Comparison of ENCODE assay signal across 16 cellular contexts in the genomic region with DNA sequence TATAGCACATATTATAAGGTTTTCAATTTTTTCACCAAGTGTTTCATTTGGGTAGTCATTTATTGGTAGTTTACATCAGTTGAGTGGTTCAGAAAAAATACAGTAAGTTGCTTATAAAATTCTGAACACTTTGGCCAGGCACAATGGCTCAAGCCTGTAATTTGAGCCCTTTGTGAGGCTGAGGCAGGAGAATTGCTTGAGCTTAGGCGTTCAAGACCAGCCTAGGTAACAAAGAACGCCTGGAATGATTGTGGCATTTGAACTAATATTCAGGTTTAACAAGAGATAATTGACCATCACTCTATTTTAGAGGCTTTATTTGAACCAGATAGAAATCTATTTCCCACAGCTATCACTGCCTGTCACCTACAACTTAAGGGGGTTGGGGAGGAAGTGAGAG. TPM values are rescaled to one million over a fixed set of nuclear protein-coding genes. Genes with fewer than 3 reads are reported as not detected.
DNase-seq lines count a peak whose midpoint lies in the region; ATAC-seq, FAIRE-seq and TF ChIP-seq lines count a peak whose summit lies in the region.
"Had no signal": no experiment of that assay in that cellular context is flagged by ENCODE, and none has a peak within 500 bp of the region (broad histone marks: within the 10 kb centered on the region; RNA-seq: fewer than 3 reads in every experiment).

No MANE protein-coding gene starts in this region.

- H3K79me2 ChIP-seq in astrocyte (ENCODE audit: insufficient read depth, low read length) (peaks cover 100% of the 10 kb centered on the region), neural progenitor cell (ENCODE audit: low read depth) (peaks cover 100% of the 10 kb centered on the region)

- no peaks in the 10 kb centered on the region for H3K27me3 Mint-ChIP-seq in activated CD4-positive, alpha-beta T cell treated with anti-CD3 and anti-CD28 coated beads, Interleukin-2, amount 10 ng/mL, durations not matched to agents 7 days and 5 days
- H3K27me3 Mint-ChIP-seq in astrocyte (ENCODE audit: low read depth, unreplicated experiment), result no peaks in the 10 kb centered on the region
- no peaks in the 10 kb centered on the region for H3K27me3 Mint-ChIP-seq in neural progenitor cell (ENCODE audit: insufficient read depth, low read depth)

- H4K20me1 ChIP-seq in astrocyte (ENCODE audit: insufficient read depth, low read length) (peaks cover 91% of the 10 kb centered on the region), neural progenitor cell (ENCODE audit: low read depth) (peaks cover 96% of the 10 kb centered on the region)

- no peak overlapping the region for H3K4me3 Mint-ChIP-seq in activated CD4-positive, alpha-beta T cell treated with anti-CD3 and anti-CD28 coated beads, Interleukin-2, amount 10 ng/mL, durations not matched to agents 7 days and 5 days
- H3K4me3 Mint-ChIP-seq in astrocyte (ENCODE audit: unreplicated experiment) (peak overlapping the region; percentile 40), neural progenitor cell (no peak overlapping the region)

- DNase-seq in activated CD4-positive, alpha-beta T cell treated with anti-CD3 and anti-CD28 coated beads, Interleukin-2, amount 10 ng/mL, durations not matched to agents 7 days and 5 days, result no peak
- no peak for DNase-seq in activated CD4-positive, alpha-beta T cell treated with anti-CD3 and anti-CD28 coated beads, Interleukin-2, amount 50 U/mL, for 48 hours
- DNase-seq in HAP-1 (ENCODE audit: low spot score in 2 of 2), result peak; percentile 24 to 28
- no peak for DNase-seq in astrocyte (ENCODE audit: low read depth)
- peak; percentile 33 for DNase-seq in neural progenitor cell (ENCODE audit: low spot score)
- DNase-seq in activated effector memory CD4-positive, alpha-beta T cell treated with Interleukin-2 at 50 U/mL for 16 hours, result no peak
- no peak for DNase-seq in Ammon's horn (ENCODE audit: low spot score)
- DNase-seq: activated CD8-positive, alpha-beta memory T cell treated with anti-CD3 and anti-CD28 coated beads for 24 hours; GF-D8; kidney glomerular epithelial cell; mucosa of descending colon; NCI-H1105; NCI-H345; stimulated activated naive CD4-positive, alpha-beta T cell had no signal

- H3K4me1 ChIP-seq in HAP-1, result peaks cover 24% of the 10 kb centered on the region
- H3K4me1 ChIP-seq in astrocyte (ENCODE audit: insufficient read depth, low read length), result peaks cover 10% of the 10 kb centered on the region
- peaks cover 35% of the 10 kb centered on the region for H3K4me1 ChIP-seq in neural progenitor cell

- no peak overlapping the region for H2AFZ ChIP-seq in astrocyte (ENCODE audit: low read depth, low read length)
- no peak overlapping the region for H2AFZ ChIP-seq in neural progenitor cell (replicated peaks)

- H3K36me3 ChIP-seq in HAP-1 (replicated peaks) (peaks cover 13% of the 10 kb centered on the region), astrocyte (ENCODE audit: insufficient read depth, low read length) (peaks cover 18% of the 10 kb centered on the region), neural progenitor cell (peaks cover 15% of the 10 kb centered on the region)

- H3K9ac ChIP-seq in astrocyte (ENCODE audit: low read length) (no peak overlapping the region), neural progenitor cell (no peak overlapping the region)

- H3K4me2 ChIP-seq in astrocyte (ENCODE audit: low read length), result no peak overlapping the region
- H3K4me2 ChIP-seq in neural progenitor cell, result peak overlapping the region; percentile 21

- TF ChIP-seq CTCF in astrocyte (IDR thresholded peaks at IDR 0.05; ENCODE audit: insufficient read depth, low read depth, low read length), result no peak
- TF ChIP-seq CTCF in neural progenitor cell (IDR thresholded peaks at IDR 0.05), result no peak

- peaks cover 10% of the 10 kb centered on the region for H3K36me3 Mint-ChIP-seq in activated CD4-positive, alpha-beta T cell treated with anti-CD3 and anti-CD28 coated beads, Interleukin-2, amount 10 ng/mL, durations not matched to agents 7 days and 5 days (ENCODE audit: low read depth)
- H3K36me3 Mint-ChIP-seq in astrocyte (ENCODE audit: low read depth, unreplicated experiment) (peaks cover 4% of the 10 kb centered on the region), neural progenitor cell (peaks cover 6% of the 10 kb centered on the region)

- H3K27ac ChIP-seq in astrocyte (ENCODE audit: low read depth, low read length) (no peak overlapping the region), neural progenitor cell (no peak overlapping the region)

- CTCF ChIA-PET in activated CD4-positive, alpha-beta T cell treated with anti-CD3 and anti-CD28 coated beads, Interleukin-2, amount 10 ng/mL, durations not matched to agents 7 days and 5 days (lab: Charles Lee), result interaction anchor here (0.6 kb wide), 1 partner anchor 166 kb away, joined by 4 read pairs; no protein-coding TSS in a partner anchor

- no peak for FAIRE-seq in astrocyte (lab: Jason Lieb, UNC)

- H3K4me3 ChIP-seq in HAP-1 (no peak overlapping the region), astrocyte (ENCODE audit: insufficient read depth, low read depth, low read length) (no peak overlapping the region), neural progenitor cell (no peak overlapping the region)
- H3K4me3 ChIP-seq: mucosa of descending colon, vagina had no signal

- H3K9me3 ChIP-seq in HAP-1, result no peaks in the 10 kb centered on the region
- H3K9me3 ChIP-seq in astrocyte (ENCODE audit: insufficient read depth, low read depth, low read length), result no peaks in the 10 kb centered on the region
- no peaks in the 10 kb centered on the region for H3K9me3 ChIP-seq in neural progenitor cell (ENCODE audit: low read depth)
- H3K9me3 ChIP-seq: mucosa of descending colon, vagina had no signal

- peaks cover 12% of the 10 kb centered on the region for H3F3A ChIP-seq in neural progenitor cell (ENCODE audit: low read depth)

- in situ Hi-C loops in HAP-1 (cut with MboI; ENCODE audit: low sequenced_read_pairs), result no loop called here

- H3K27me3 ChIP-seq in HAP-1 (ENCODE audit: low read depth) (no peaks in the 10 kb centered on the region), astrocyte (ENCODE audit: insufficient read depth, low read length) (no peaks in the 10 kb centered on the region), neural progenitor cell (no peaks in the 10 kb centered on the region)
- H3K27me3 ChIP-seq: vagina had no signal

- H3K9me3 Mint-ChIP-seq in activated CD4-positive, alpha-beta T cell treated with anti-CD3 and anti-CD28 coated beads, Interleukin-2, amount 10 ng/mL, durations not matched to agents 7 days and 5 days, result no peaks in the 10 kb centered on the region
- no peaks in the 10 kb centered on the region for H3K9me3 Mint-ChIP-seq in astrocyte (ENCODE audit: unreplicated experiment)
- H3K9me3 Mint-ChIP-seq in neural progenitor cell, result no peaks in the 10 kb centered on the region

- POLR2A ChIA-PET in activated CD4-positive, alpha-beta T cell treated with anti-CD3 and anti-CD28 coated beads, Interleukin-2, amount 10 ng/mL, durations not matched to agents 7 days and 5 days (lab: Charles Lee), result interaction anchor here (0.6 kb wide), 1 partner anchor 28 kb away, joined by 6 read pairs; no protein-coding TSS in a partner anchor

- H3K4me1 Mint-ChIP-seq in activated CD4-positive, alpha-beta T cell treated with anti-CD3 and anti-CD28 coated beads, Interleukin-2, amount 10 ng/mL, durations not matched to agents 7 days and 5 days, result peaks cover 74% of the 10 kb centered on the region
- peaks cover 58% of the 10 kb centered on the region for H3K4me1 Mint-ChIP-seq in astrocyte (ENCODE audit: low read depth, unreplicated experiment)
- H3K4me1 Mint-ChIP-seq in neural progenitor cell, result peaks cover 10% of the 10 kb centered on the region

- peak overlapping the region; percentile 31 for H3K27ac Mint-ChIP-seq in activated CD4-positive, alpha-beta T cell treated with anti-CD3 and anti-CD28 coated beads, Interleukin-2, amount 10 ng/mL, durations not matched to agents 7 days and 5 days
- H3K27ac Mint-ChIP-seq in astrocyte (ENCODE audit: unreplicated experiment), result no peak overlapping the region
- no peak overlapping the region for H3K27ac Mint-ChIP-seq in neural progenitor cell

- ATAC-seq in GM21515 (IDR thresholded peaks at IDR 0.05; ENCODE audit: unreplicated experiment), result no peak
- ATAC-seq: mucosa of descending colon had no signal

RNA-seq across cellular contexts. Expression of gene HIF1A, which starts 22.7 kb away (rescaled TPM):
- 100 to 1,000 TPM in 1 of 2 experiments, 10 to 100 TPM in 1; 97.0 to 116 TPM for total RNA-seq in activated CD4-positive, alpha-beta T cell treated with anti-CD3 and anti-CD28 coated beads, Interleukin-2, amount 10 ng/mL, durations not matched to agents 7 days and 5 days
- total RNA-seq in astrocyte (435 and 475 TPM in 2 replicates), neural progenitor cell (ENCODE audit: low replicate concordance) (185 and 299 TPM in 2 replicates)

RNA-seq across cellular contexts. Expression of gene SNAPC1, which starts 44.2 kb away (rescaled TPM):
- 1 to 10 TPM; 5.2 to 5.5 TPM for total RNA-seq in activated CD4-positive, alpha-beta T cell treated with anti-CD3 and anti-CD28 coated beads, Interleukin-2, amount 10 ng/mL, durations not matched to agents 7 days and 5 days
- total RNA-seq in astrocyte (12.9 and 14.1 TPM in 2 replicates), neural progenitor cell (ENCODE audit: low replicate concordance) (17.5 and 27.8 TPM in 2 replicates)

Comparison
In these comparisons a context has a peak if more than half of its experiments do, and no peak if none do; other contexts are left out.
1. DNase-seq: peak in HAP-1 (2 of 2) and neural progenitor cell (single experiment); none in activated CD4-positive, alpha-beta T cell treated with anti-CD3 and anti-CD28 coated beads, Interleukin-2, amount 10 ng/mL, durations not matched to agents 7 days and 5 days (single experiment), activated CD4-positive, alpha-beta T cell treated with anti-CD3 and anti-CD28 coated beads, Interleukin-2, amount 50 U/mL, for 48 hours (0 of 2), astrocyte (single experiment), activated effector memory CD4-positive, alpha-beta T cell treated with Interleukin-2 at 50 U/mL for 16 hours (single experiment) and Ammon's horn (single experiment).